22 cellular contexts compared by ENCODE assay signal in genomic region chr6:15606347-15606746, GRCh38. TPM values are rescaled to one million over a fixed set of nuclear protein-coding genes. Genes with fewer than 3 reads are reported as not detected.
DNase-seq lines count a peak whose midpoint lies in the region; TF ChIP-seq lines count a peak whose summit lies in the region.
"Had no signal": no experiment of that assay in that cellular context is flagged by ENCODE, and none has a peak within 500 bp of the region (broad histone marks: within the 10 kb centered on the region; RNA-seq: fewer than 3 reads in every experiment).

No MANE protein-coding gene starts in this region.

- no peak overlapping the region for H3K27ac ChIP-seq in HEK293 (ENCODE audit: extremely low read depth, low read depth, low read length)
- no peak overlapping the region for H3K27ac ChIP-seq in osteoblast (ENCODE audit: low read depth, low read length)
- H3K27ac ChIP-seq: BLaER1 had no signal

- H3K79me2 ChIP-seq in osteoblast (ENCODE audit: insufficient read depth, low read length) = no peaks in the 10 kb centered on the region

- DNase-seq in osteoblast (ENCODE audit: insufficient read length, low spot score, missing footprints) (peak; percentile 61), GM20000 (ENCODE audit: low spot score) (no peak), NCI-H1417 (lab: John Stamatoyannopoulos, UW) (no peak), NCI-H1092 treated with DMSO at 0.1 percent for 48 hours (lab: John Stamatoyannopoulos, UW) (no peak)
- DNase-seq: 8988T; ACHN; BE2C; C1 segment of cervical spinal cord; CD4-positive, alpha-beta memory T cell; CD4-positive, CD25-positive, alpha-beta regulatory T cell; CD8-positive, alpha-beta memory T cell; COR-L47; DMS 273 treated with DMSO at 0.1 percent for 48 hours; DMS153; DMS53; DMS79; DND-41; EL; GDM1 had no signal

- no peaks in the 10 kb centered on the region for H3K9me3 ChIP-seq in HEK293 (ENCODE audit: control insufficient read depth, insufficient read depth, low read depth, low read length)
- H3K9me3 ChIP-seq in osteoblast (ENCODE audit: low read depth, low read length) = no peaks in the 10 kb centered on the region
- H3K9me3 ChIP-seq: BE2C had no signal

- H4K20me1 ChIP-seq in osteoblast (ENCODE audit: insufficient read depth, low read length) = no peaks in the 10 kb centered on the region
- H4K20me1 ChIP-seq: BLaER1 had no signal

- H3K27me3 ChIP-seq in osteoblast (ENCODE audit: insufficient read depth, low read length) = no peaks in the 10 kb centered on the region
- H3K27me3 ChIP-seq: BE2C, BLaER1 had no signal

- CTCF ChIA-PET in HEK293 (lab: Yijun Ruan, JAX) = interaction anchor here (1.9 kb wide), 1 partner anchor 12 kb away, joined by 4 read pairs; no protein-coding TSS in a partner anchor

- no peak overlapping the region for H3K4me2 ChIP-seq in osteoblast (ENCODE audit: insufficient read depth, low read length)
- H3K4me2 ChIP-seq: BLaER1 had no signal

- TF ChIP-seq CTCF in HEK293 (tag by site-specific recombination; IDR thresholded peaks at IDR 0.05) = no peak
- no peak for TF ChIP-seq CTCF in osteoblast (IDR thresholded peaks at IDR 0.05; ENCODE audit: extremely low read depth, low read depth, low read length)
- TF ChIP-seq CTCF in GM20000 (IDR thresholded peaks at IDR 0.05; ENCODE audit: extremely low read depth, missing control alignments) = no peak

- H3K36me3 ChIP-seq in HEK293 (ENCODE audit: control insufficient read depth in 2 of 2, insufficient read depth in 1 of 2, low read length in 2 of 2) (peaks cover 0 to 19% of the 10 kb centered on the region in 2 experiments; a peak in 2 of 3 replicates), osteoblast (ENCODE audit: insufficient read depth, low read length) (no peaks in the 10 kb centered on the region)
- H3K36me3 ChIP-seq: BE2C had no signal

- H2AFZ ChIP-seq in osteoblast (ENCODE audit: low read length) = no peak overlapping the region

- POLR2A ChIA-PET in HEK293 (lab: Yijun Ruan, JAX) = no interaction called here

- H3K4me3 ChIP-seq in HEK293 (ENCODE audit: low read depth, low read length) = no peak overlapping the region
- no peak overlapping the region for H3K4me3 ChIP-seq in osteoblast (ENCODE audit: insufficient read depth, low read length)
- H3K4me3 ChIP-seq: BLaER1, GM12878 had no signal

- H3K4me1 ChIP-seq in HEK293 (ENCODE audit: control insufficient read depth, insufficient read depth, low read length) (peaks cover 6% of the 10 kb centered on the region), osteoblast (ENCODE audit: insufficient read depth, low read length) (no peaks in the 10 kb centered on the region)
- H3K4me1 ChIP-seq: BE2C, BLaER1 had no signal

TF ChIP-seq in HEK293, 187 proteins besides CTCF, POLR2A, EP300 and RAD21:
- TF ChIP-seq FEZF1 (tag by site-specific recombination; IDR thresholded peaks at IDR 0.05) = no peak
- TF ChIP-seq ZNF660 (tag by site-specific recombination; IDR thresholded peaks at IDR 0.05) = no peak
- no peak for TF ChIP-seq ZSCAN23 (tag by site-specific recombination; IDR thresholded peaks at IDR 0.05)
- TF ChIP-seq, protein P1, sequence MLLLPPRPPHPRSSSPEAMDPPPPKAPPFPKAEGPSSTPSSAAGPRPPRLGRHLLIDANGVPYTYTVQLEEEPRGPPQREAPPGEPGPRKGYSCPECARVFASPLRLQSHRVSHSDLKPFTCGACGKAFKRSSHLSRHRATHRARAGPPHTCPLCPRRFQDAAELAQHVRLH (tag by site-specific recombination; IDR thresholded peaks at IDR 0.05) = no peak
- TF ChIP-seq MEIS1 (CRISPR knock-in tag; IDR thresholded peaks at IDR 0.05; ENCODE audit: borderline replicate concordance) = no peak
- TF ChIP-seq ZNF133 (tag by site-specific recombination; IDR thresholded peaks at IDR 0.05) = no peak
- TF ChIP-seq ZNF548 (tag by site-specific recombination; IDR thresholded peaks at IDR 0.05) = no peak
- TF ChIP-seq EGR2 (tag by site-specific recombination; IDR thresholded peaks at IDR 0.05; ENCODE audit: low read depth) = peak; percentile 87
- no peak for TF ChIP-seq ZNF510 (tag by site-specific recombination; IDR thresholded peaks at IDR 0.05; ENCODE audit: insufficient replicate concordance)
- TF ChIP-seq ZNF416 (tag by site-specific recombination; IDR thresholded peaks at IDR 0.05) = no peak
- peak; percentile 69 for TF ChIP-seq ZFHX2 (tag by site-specific recombination; conservative IDR thresholded peaks at IDR 0.05)
- TF ChIP-seq ZNF658 (tag by site-specific recombination; IDR thresholded peaks at IDR 0.05) = no peak
- no peak for TF ChIP-seq SP3 (tag by site-specific recombination; IDR thresholded peaks at IDR 0.05)

RNA-seq across cellular contexts. Expression of gene DTNBP1, which starts 56.5 kb away (rescaled TPM):
- total RNA-seq in osteoblast = 5.8 and 9.1 TPM in 2 replicates
